35 cellular contexts compared by ENCODE assay signal in genomic region chr1:119071321-119071720, GRCh38.
"Had no signal": no experiment of that assay in that cellular context is flagged by ENCODE, and none has a peak within 500 bp of the region (broad histone marks: within the 10 kb centered on the region; RNA-seq: fewer than 3 reads in every experiment).

No MANE protein-coding gene starts in this region.

- H3K27me3 ChIP-seq: MG63 had no signal

- H3K27ac ChIP-seq: KMS-11 had no signal

- DNase-seq: Karpas-422, Kasumi-1, MG63, MM.1S, MV-4-11, NCI-H1048, NCI-H1092, NCI-H1092 treated with DMSO at 0.1 percent for 48 hours, NCI-H1105, NCI-H1105 treated with DMSO at 0.1 percent for 48 hours, NCI-H1417, NCI-H1417 treated with DMSO at 0.1 percent for 48 hours, NCI-H1436, NCI-H1436 treated with DMSO at 0.1 percent for 48 hours, NCI-H146, NCI-H1694, NCI-H1694 treated with DMSO at 0.1 percent for 48 hours, NCI-H187, NCI-H187 treated with DMSO at 0.1 percent for 48 hours, NCI-H1930, NCI-H2029, NCI-H2029 treated with DMSO at 0.1 percent for 48 hours, NCI-H2081, NCI-H2081 treated with DMSO at 0.1 percent for 48 hours, NCI-H2107, NCI-H2171, NCI-H2171 treated with DMSO at 0.1 percent for 48 hours, NCI-H2227 treated with DMSO at 0.1 percent for 48 hours, NCI-H226, NCI-H345, NCI-H446, NCI-H446 treated with DMSO at 0.1 percent for 48 hours, NCI-H510A, NCI-H510A treated with DMSO at 0.1 percent for 48 hours had no signal

- H3K9me3 ChIP-seq: MG63 had no signal

- H3K9ac ChIP-seq: KMS-11 had no signal

- H3K4me3 ChIP-seq: MG63 had no signal

- H3K4me2 ChIP-seq: KMS-11 had no signal
